Comparison of ENCODE assay signal across 22 cellular contexts in genomic region chr22:23123804-23124254, GRCh38. TPM values are rescaled to one million over a fixed set of nuclear protein-coding genes. Genes with fewer than 3 reads are reported as not detected.
DNase-seq lines count a peak whose midpoint lies in the region; ATAC-seq, FAIRE-seq and TF ChIP-seq lines count a peak whose summit lies in the region.
"Had no signal": no experiment of that assay in that cellular context is flagged by ENCODE, and none has a peak within 500 bp of the region (broad histone marks: within the 10 kb centered on the region; RNA-seq: fewer than 3 reads in every experiment).

No MANE protein-coding gene starts in this region.

- H2BK120ac ChIP-seq in neuronal stem cell (ENCODE audit: low read depth, low read length) = no peak overlapping the region

- H3K4ac ChIP-seq in neuronal stem cell (ENCODE audit: low read length) = no peak overlapping the region

- no peaks in the 10 kb centered on the region for H3K79me2 ChIP-seq in K562 (ENCODE audit: control insufficient read depth, insufficient read depth, low read length)

- DNase-seq in K562 (ENCODE audit: extremely low read depth in 1 of 4, low spot score in 3 of 4) = peak in 2 of 4 experiments; percentile 60 to 61
- no peak for DNase-seq in frontal cortex (ENCODE audit: low spot score in 2 of 2)
- no peak for DNase-seq in neuronal stem cell (ENCODE audit: low spot score)
- DNase-seq in urothelium cell line (ENCODE audit: low spot score) = no peak
- no peak for DNase-seq in D341Med (ENCODE audit: low spot score)
- no peak for DNase-seq in mesothelial cell of epicardium (ENCODE audit: low spot score in 2 of 2, unreplicated experiment in 2 of 2)
- DNase-seq: ACHN; BE2C; CD4-positive, CD25-positive, alpha-beta regulatory T cell; CD8-positive, alpha-beta memory T cell; COR-L47; HCEC 1CT had no signal

- peaks cover 26% of the 10 kb centered on the region for H3K9me1 ChIP-seq in K562 (ENCODE audit: control insufficient read depth, insufficient read depth, low read length)

- H3K9me3 ChIP-seq in K562 (replicated peaks; ENCODE audit: control insufficient read depth, insufficient read depth, low read depth, low read length) = no peaks in the 10 kb centered on the region
- H3K9me3 ChIP-seq in neuronal stem cell (replicated peaks in 1 of 2; ENCODE audit: control insufficient read depth in 2 of 2, insufficient read depth in 1 of 2, low read depth in 1 of 2, low read length in 2 of 2) = no peaks in the 10 kb centered on the region
- H3K9me3 ChIP-seq: BE2C had no signal

- H3K4me2 ChIP-seq in K562 (ENCODE audit: insufficient read depth, low read length) (no peak overlapping the region), neuronal stem cell (ENCODE audit: insufficient read depth, low read length, poor library complexity, severe bottlenecking) (no peak overlapping the region)
- H3K4me2 ChIP-seq: GM23338 had no signal

- no peak overlapping the region for H3K27ac Mint-ChIP-seq in mesothelial cell of epicardium
- H3K27ac Mint-ChIP-seq: GM23338 had no signal

- H3K23ac ChIP-seq in neuronal stem cell (ENCODE audit: low read depth, low read length, poor library complexity) = peak overlapping the region; percentile 86

- no peak overlapping the region for H3K14ac ChIP-seq in neuronal stem cell (ENCODE audit: low read length)

- H2BK15ac ChIP-seq in neuronal stem cell (ENCODE audit: low read length) = no peak overlapping the region

- H3K9me3 Mint-ChIP-seq in mesothelial cell of epicardium = no peaks in the 10 kb centered on the region
- H3K9me3 Mint-ChIP-seq: CD8-positive, alpha-beta memory T cell; GM23338 had no signal

- no peak overlapping the region for H3K18ac ChIP-seq in neuronal stem cell (ENCODE audit: low read length)

- H2BK5ac ChIP-seq in neuronal stem cell (ENCODE audit: low read length) = no peak overlapping the region

- H3K4me3 ChIP-seq in K562 = no peak overlapping the region
- no peak overlapping the region for H3K4me3 ChIP-seq in neuronal stem cell (ENCODE audit: low read length in 2 of 2)
- H3K4me3 ChIP-seq: GM23338 had no signal

- FAIRE-seq in K562 (lab: Jason Lieb, UNC) (no peak), frontal cortex (lab: Jason Lieb, UNC) (peak; percentile 72), urothelium cell line (lab: Jason Lieb, UNC) (peak; percentile 23)
- FAIRE-seq: A204.1, D721Med, G401.6, GM12891, GM18507, H54 had no signal

- 7% methylated on average over 9 of the region's 9 CpGs for WGBS in K562 (ENCODE audit: insufficient coverage, low coverage, missing lambda C conversion rate)
- no CpG with 5 or more reads among the region's 9 CpGs for WGBS in neuronal stem cell (ENCODE audit: extremely low coverage in 2 of 2, insufficient read length in 2 of 2, insufficient replicate concordance in 1 of 2), 2 donors

- H2BK12ac ChIP-seq in neuronal stem cell (ENCODE audit: low read length) = no peak overlapping the region

- H3K9ac ChIP-seq in K562 (ENCODE audit: insufficient read depth in 1 of 2, low read depth in 2 of 2, low read length in 2 of 2) (peak overlapping the region in 1 of 2 experiments; percentile 12; a peak in 2 of 4 replicates), neuronal stem cell (ENCODE audit: low read depth, low read length, poor library complexity) (no peak overlapping the region)

- no peak for TF ChIP-seq EP300 in K562 (IDR thresholded peaks at IDR 0.05; ENCODE audit: low read length)

- no peak overlapping the region for H3K27ac ChIP-seq in K562 (ENCODE audit: extremely low read depth, low read depth, low read length)
- H3K27ac ChIP-seq in neuronal stem cell (replicated peaks; ENCODE audit: low read length) = no peak overlapping the region
- H3K27ac ChIP-seq: HL-60 had no signal

- in situ Hi-C loops in K562 (cut with MboI) = no loop called here

- H3K27me3 ChIP-seq in K562 (ENCODE audit: control insufficient read depth in 2 of 2, insufficient read depth in 2 of 2, low read length in 2 of 2) (peaks cover 50 to 91% of the 10 kb centered on the region in 2 experiments), neuronal stem cell (ENCODE audit: control insufficient read depth in 3 of 3, insufficient read depth in 3 of 3, low read depth in 1 of 3, low read length in 3 of 3) (no peaks in the 10 kb centered on the region)
- H3K27me3 ChIP-seq: BE2C had no signal

- no peak overlapping the region for H4K8ac ChIP-seq in neuronal stem cell (ENCODE audit: low read depth, low read length)

- H3K36me3 Mint-ChIP-seq in mesothelial cell of epicardium = no peaks in the 10 kb centered on the region
- H3K36me3 Mint-ChIP-seq: CD4-positive, CD25-positive, alpha-beta regulatory T cell had no signal

- POLR2A ChIA-PET in K562 (lab: Yijun Ruan, JAX) = interaction anchor here (0.6 to 19.0 kb wide), 14 partner anchors 9 to 268 kb away, joined by 3 to 414 read pairs (median 5); partner anchors contain the start of gene RAB36

- 0 out of 4 replicates have a peak, but pooled peaks of 1 of the 2 experiments have one; percentile 7 for TF ChIP-seq RAD21 in K562 (CRISPR knock-in tag; conservative IDR thresholded peaks at IDR 0.05 in 1 of 2, IDR thresholded peaks at IDR 0.05 in 1 of 2)

- no peak for TF ChIP-seq POLR2A in K562 (conservative IDR thresholded peaks at IDR 0.05)

- no peak for ATAC-seq in K562
- no peak for ATAC-seq in HG03196 (IDR thresholded peaks at IDR 0.05; ENCODE audit: unreplicated experiment)
- ATAC-seq: GM23338 had no signal

- BruUV-seq in K562 (replicated peaks; lab: Mats Ljungman, UMichigan) = no TSS peak

- CTCF ChIA-PET in K562 (lab: Yijun Ruan, JAX; ENCODE audit: low intra/inter-chr PET ratio) = interaction anchor here (0.6 to 12.0 kb wide), 3 partner anchors 8 to 322 kb away, joined by 3 to 549 read pairs (median 5); no protein-coding TSS in a partner anchor

- no peak overlapping the region for H4K91ac ChIP-seq in neuronal stem cell (ENCODE audit: low read depth, low read length, poor library complexity)

- H2AFZ ChIP-seq in K562 (ENCODE audit: low read depth, low read length) (no peak overlapping the region), neuronal stem cell (ENCODE audit: low read length) (no peak overlapping the region)
- H2AFZ ChIP-seq: GM23338 had no signal

- H3K27me3 Mint-ChIP-seq in mesothelial cell of epicardium (ENCODE audit: low read depth) = no peaks in the 10 kb centered on the region
- H3K27me3 Mint-ChIP-seq: CD8-positive, alpha-beta memory T cell had no signal

- H3K4me1 ChIP-seq in K562 (replicated peaks in 1 of 2; ENCODE audit: control insufficient read depth in 2 of 2, insufficient read depth in 2 of 2, low read length in 2 of 2) (peaks cover 9 to 22% of the 10 kb centered on the region in 2 experiments; a peak in 4 of 5 replicates), neuronal stem cell (ENCODE audit: control insufficient read depth in 2 of 2, insufficient read depth in 1 of 2, low read depth in 1 of 2, low read length in 2 of 2) (peaks cover 3% of the 10 kb centered on the region in 2 donors)
- H3K4me1 ChIP-seq: BE2C had no signal

- peaks cover 79% of the 10 kb centered on the region for H4K20me1 ChIP-seq in K562 (replicated peaks; ENCODE audit: control insufficient read depth, insufficient read depth, low read length)

- peaks cover 4% of the 10 kb centered on the region for H3K4me1 Mint-ChIP-seq in mesothelial cell of epicardium

- TF ChIP-seq CTCF in K562 (IDR thresholded peaks at IDR 0.05 in 2 of 3, conservative IDR thresholded peaks at IDR 0.05 in 1 of 3; ENCODE audit: insufficient read depth in 2 of 3, low read depth in 1 of 3, low read length in 3 of 3) (no peak), mesothelial cell of epicardium (IDR thresholded peaks at IDR 0.05; ENCODE audit: unreplicated experiment) (no peak)

- no peak overlapping the region for H2AK5ac ChIP-seq in neuronal stem cell (ENCODE audit: low read depth, low read length)

- no peak overlapping the region for H3K4me3 Mint-ChIP-seq in mesothelial cell of epicardium
- H3K4me3 Mint-ChIP-seq: CD4-positive, CD25-positive, alpha-beta regulatory T cell; CD8-positive, alpha-beta memory T cell; GM23338 had no signal

- H3K36me3 ChIP-seq in K562 (ENCODE audit: control insufficient read depth, insufficient read depth, low read length) = no peaks in the 10 kb centered on the region
- H3K36me3 ChIP-seq in neuronal stem cell (replicated peaks in 1 of 2; ENCODE audit: control insufficient read depth in 2 of 2, insufficient read depth in 2 of 2, low read length in 2 of 2) = peaks cover 4 to 14% of the 10 kb centered on the region in 2 donors
- H3K36me3 ChIP-seq: BE2C had no signal

- peaks cover 4% of the 10 kb centered on the region for H3K79me1 ChIP-seq in neuronal stem cell (ENCODE audit: low read depth, low read length)

- intact Hi-C loops in K562 (cut with micrococcal nuclease) = loop anchor here (5.0 to 10.0 kb wide), 2 partner anchors 402 to 659 kb away; no protein-coding TSS in a partner anchor

RNA-seq across cellular contexts. Expression of gene RSPH14, which starts 18.0 kb away (rescaled TPM):
- total RNA-seq in K562 (2011; cell fraction: chromatin; rRNA removed; ENCODE audit: low replicate concordance) = not detected in 2 replicates
- total RNA-seq in K562 (2011; cell fraction: nucleolus; rRNA removed) = not detected in 2 replicates
- not detected in 2 replicates for total RNA-seq in K562 (2011; cell fraction: nucleoplasm; rRNA removed)
- total RNA-seq in K562 (2014; rRNA removed) (not detected in 2 replicates), K562 (2014; rRNA removed; fragmentation: Illumina TruSeq; extraction: Trizol) (not detected in 2 replicates), K562 (2015; rRNA removed; fragmentation: Illumina TruSeq; extraction: Trizol) (not detected in 2 replicates), K562 (2021) (not detected in 2 replicates), frontal cortex (2.4 TPM), mesothelial cell of epicardium (1.7 to 2.5 TPM (median 2.4 TPM) in 3 replicates)
- polyA plus RNA-seq in K562 (2011; rRNA removed) (0.24 TPM in 1 of 2 replicates, not detected in the other), K562 (2014; fragmentation: Illumina TruSeq; extraction: Trizol) (not detected in 2 replicates), K562 (2014; fragmentation: Nextera tagmentation; extraction: Ambion mirVana) (under 1 TPM in 1 of 2 experiments, not detected in 1; 0.35 TPM), K562 (2014; rRNA removed) (not detected in 2 replicates)
- not detected in 2 replicates for polyA plus RNA-seq in K562 (2011; cell fraction: cytosol; rRNA removed)
- polyA plus RNA-seq in K562 (2011; cell fraction: nucleus; rRNA removed) = 0.27 TPM in 1 of 2 replicates, not detected in the other
- polyA plus RNA-seq in K562 (2012) = not detected in 2 replicates
- not detected in 2 replicates for polyA minus RNA-seq in K562 (2011; rRNA and poly(A)+ RNA removed)
- polyA minus RNA-seq in K562 (2011; cell fraction: cytosol; rRNA and poly(A)+ RNA removed) = not detected in 2 replicates
- polyA minus RNA-seq in K562 (2011; cell fraction: nucleus; rRNA and poly(A)+ RNA removed) = not detected in 2 replicates
- polyA plus RNA-seq in neuronal stem cell (2013, experiment 1 of 2) = 2.0 TPM
- 2.2 TPM for polyA plus RNA-seq in neuronal stem cell (2013, experiment 2 of 2)
- total RNA-seq: CD4-positive, CD25-positive, alpha-beta regulatory T cell; CD8-positive, alpha-beta memory T cell; GM23338; HT1080 had no signal

RNA-seq across cellular contexts. Expression of gene RAB36, which starts 21.4 kb away (rescaled TPM):
- not detected in 2 replicates for total RNA-seq in K562 (2011; cell fraction: chromatin; rRNA removed; ENCODE audit: low replicate concordance)
- total RNA-seq in K562 (2011; cell fraction: nucleolus; rRNA removed) = not detected in 2 replicates
- not detected in 2 replicates for total RNA-seq in K562 (2011; cell fraction: nucleoplasm; rRNA removed)
- total RNA-seq in K562 (2014; rRNA removed) = 0.04 and 0.50 TPM in 2 replicates
- not detected in 2 replicates for total RNA-seq in K562 (2014; rRNA removed; fragmentation: Illumina TruSeq; extraction: Trizol)
- not detected in 2 replicates for total RNA-seq in K562 (2015; rRNA removed; fragmentation: Illumina TruSeq; extraction: Trizol)
- total RNA-seq in K562 (2021) = 0.09 TPM in 1 of 2 replicates, not detected in the other
- 0.01 and 0.04 TPM in 2 replicates for polyA plus RNA-seq in K562 (2011; rRNA removed)
- 0.58 TPM in 1 of 2 replicates, not detected in the other for polyA plus RNA-seq in K562 (2011; cell fraction: cytosol; rRNA removed)
- 0.06 TPM in 1 of 2 replicates, not detected in the other for polyA plus RNA-seq in K562 (2011; cell fraction: nucleus; rRNA removed)
- 0.08 and 0.18 TPM in 2 replicates for polyA plus RNA-seq in K562 (2012)
- not detected in 2 replicates for polyA plus RNA-seq in K562 (2014; fragmentation: Illumina TruSeq; extraction: Trizol)
- polyA plus RNA-seq in K562 (2014; fragmentation: Nextera tagmentation; extraction: Ambion mirVana) = under 1 TPM; 0.04 to 0.08 TPM
- polyA plus RNA-seq in K562 (2014; rRNA removed) = 0.08 TPM in 1 of 2 replicates, not detected in the other
- polyA minus RNA-seq in K562 (2011; rRNA and poly(A)+ RNA removed) = 0.42 TPM in 1 of 2 replicates, not detected in the other
- polyA minus RNA-seq in K562 (2011; cell fraction: cytosol; rRNA and poly(A)+ RNA removed) = not detected in 2 replicates
- polyA minus RNA-seq in K562 (2011; cell fraction: nucleus; rRNA and poly(A)+ RNA removed) = 0.11 and 0.40 TPM in 2 replicates
- total RNA-seq in frontal cortex = 2.9 TPM
- 4.5 TPM for polyA plus RNA-seq in neuronal stem cell (2013, experiment 1 of 2)
- 4.5 TPM for polyA plus RNA-seq in neuronal stem cell (2013, experiment 2 of 2)
- 6.3 to 6.4 TPM (median 6.4 TPM) in 3 replicates for total RNA-seq in mesothelial cell of epicardium

RNA-seq across cellular contexts. Expression of gene GNAZ, which starts 53.5 kb away (rescaled TPM):
- total RNA-seq in K562 (2011; cell fraction: chromatin; rRNA removed; ENCODE audit: low replicate concordance) = 0.79 and 1.2 TPM in 2 replicates
- 0.50 and 0.79 TPM in 2 replicates for total RNA-seq in K562 (2011; cell fraction: nucleolus; rRNA removed)
- 0.29 and 0.46 TPM in 2 replicates for total RNA-seq in K562 (2011; cell fraction: nucleoplasm; rRNA removed)
- total RNA-seq in K562 (2014; rRNA removed) (0.14 and 0.24 TPM in 2 replicates), K562 (2014; rRNA removed; fragmentation: Illumina TruSeq; extraction: Trizol) (0.04 and 0.10 TPM in 2 replicates), K562 (2015; rRNA removed; fragmentation: Illumina TruSeq; extraction: Trizol) (0.04 and 0.11 TPM in 2 replicates), K562 (2021) (0.22 and 0.74 TPM in 2 replicates), frontal cortex (183 TPM), mesothelial cell of epicardium (5.8 to 6.5 TPM (median 6.0 TPM) in 3 replicates)
- polyA plus RNA-seq in K562 (2011; rRNA removed) (0.13 and 0.22 TPM in 2 replicates), K562 (2014; fragmentation: Illumina TruSeq; extraction: Trizol) (0.12 and 0.13 TPM in 2 replicates), K562 (2014; fragmentation: Nextera tagmentation; extraction: Ambion mirVana) (not detected), K562 (2014; rRNA removed) (0.18 TPM in 1 of 2 replicates, not detected in the other)
- polyA plus RNA-seq in K562 (2011; cell fraction: cytosol; rRNA removed) = 0.15 and 0.31 TPM in 2 replicates
- 0.35 and 0.60 TPM in 2 replicates for polyA plus RNA-seq in K562 (2011; cell fraction: nucleus; rRNA removed)
- polyA plus RNA-seq in K562 (2012) = 0.14 and 0.26 TPM in 2 replicates
- polyA minus RNA-seq in K562 (2011; rRNA and poly(A)+ RNA removed) = 0.21 and 0.32 TPM in 2 replicates
- polyA minus RNA-seq in K562 (2011; cell fraction: cytosol; rRNA and poly(A)+ RNA removed) = 0.57 TPM in 1 of 2 replicates, not detected in the other
- 0.40 and 0.67 TPM in 2 replicates for polyA minus RNA-seq in K562 (2011; cell fraction: nucleus; rRNA and poly(A)+ RNA removed)
- polyA plus RNA-seq in neuronal stem cell (2013, experiment 1 of 2) = 36.9 TPM
- polyA plus RNA-seq in neuronal stem cell (2013, experiment 2 of 2) = 37.0 TPM

RNA-seq across cellular contexts. Expression of gene BCR, which starts 56.5 kb away (rescaled TPM):
- total RNA-seq in K562 (2011; cell fraction: chromatin; rRNA removed; ENCODE audit: low replicate concordance) = 234 and 446 TPM in 2 replicates
- total RNA-seq in K562 (2011; cell fraction: nucleolus; rRNA removed) = 279 and 314 TPM in 2 replicates
- 196 and 222 TPM in 2 replicates for total RNA-seq in K562 (2011; cell fraction: nucleoplasm; rRNA removed)
- total RNA-seq in K562 (2014; rRNA removed) = 81.7 and 100 TPM in 2 replicates
- 27.5 and 45.6 TPM in 2 replicates for total RNA-seq in K562 (2014; rRNA removed; fragmentation: Illumina TruSeq; extraction: Trizol)
- total RNA-seq in K562 (2015; rRNA removed; fragmentation: Illumina TruSeq; extraction: Trizol) = 65.7 and 68.4 TPM in 2 replicates
- 144 and 150 TPM in 2 replicates for total RNA-seq in K562 (2021)
- polyA plus RNA-seq in K562 (2011; rRNA removed) = 20.9 and 36.8 TPM in 2 replicates
- polyA plus RNA-seq in K562 (2011; cell fraction: cytosol; rRNA removed) = 26.4 and 31.1 TPM in 2 replicates
- 57.9 and 76.9 TPM in 2 replicates for polyA plus RNA-seq in K562 (2011; cell fraction: nucleus; rRNA removed)
- polyA plus RNA-seq in K562 (2012) = 73.9 and 75.3 TPM in 2 replicates
- polyA plus RNA-seq in K562 (2014; fragmentation: Illumina TruSeq; extraction: Trizol) = 45.8 and 60.4 TPM in 2 replicates
- under 1 TPM; 0.41 to 0.70 TPM for polyA plus RNA-seq in K562 (2014; fragmentation: Nextera tagmentation; extraction: Ambion mirVana)
- polyA plus RNA-seq in K562 (2014; rRNA removed) = 34.9 and 36.1 TPM in 2 replicates
- polyA minus RNA-seq in K562 (2011; rRNA and poly(A)+ RNA removed) = 113 and 124 TPM in 2 replicates
- polyA minus RNA-seq in K562 (2011; cell fraction: cytosol; rRNA and poly(A)+ RNA removed) = 132 and 181 TPM in 2 replicates
- 138 and 300 TPM in 2 replicates for polyA minus RNA-seq in K562 (2011; cell fraction: nucleus; rRNA and poly(A)+ RNA removed)
- total RNA-seq in frontal cortex = 46.1 TPM
- 20.8 TPM for polyA plus RNA-seq in neuronal stem cell (2013, experiment 1 of 2)
- 19.8 TPM for polyA plus RNA-seq in neuronal stem cell (2013, experiment 2 of 2)
- 69.6 to 74.6 TPM (median 72.4 TPM) in 3 replicates for total RNA-seq in mesothelial cell of epicardium

Comparison
In these comparisons a context has a peak if more than half of its experiments do, and no peak if none do; other contexts are left out.
1. RNA of gene GNAZ, which starts 53.5 kb away (total RNA-seq): 183 TPM in frontal cortex (single experiment); 5.8 to 6.5 TPM in mesothelial cell of epicardium and 0.04 to 1.2 TPM in K562; every median in the first group is over 10 times any median in the second.